ENCODE assay signal across 10 cellular contexts in genomic region chr2:174971868-174972781, GRCh38. TPM values are rescaled to one million over a fixed set of nuclear protein-coding genes. Genes with fewer than 3 reads are reported as not detected.
A peak's percentile ranks its signal among the peaks of the same experiment; 100 is the strongest.
DNase-seq lines count a peak whose midpoint lies in the region; ATAC-seq, FAIRE-seq and TF ChIP-seq lines count a peak whose summit lies in the region.
"Had no signal": no experiment of that assay in that cellular context is flagged by ENCODE, and none has a peak within 500 bp of the region (broad histone marks: within the 10 kb centered on the region; RNA-seq: fewer than 3 reads in every experiment).

No MANE protein-coding gene starts in this region.

- H3K4me3 ChIP-seq in HepG2 (replicated peaks in 1 of 3; ENCODE audit: insufficient read depth in 1 of 3, low read depth in 2 of 3, low read length in 3 of 3) (no peak overlapping the region), sigmoid colon (no peak overlapping the region)
- H3K4me3 ChIP-seq: esophagus squamous epithelium had no signal

- in situ Hi-C loops in HepG2 (cut with HindIII; ENCODE audit: extremely low pct_ligation_motif_present, low pct_unique_long_range_greater_than_20kb): no loop called here

- H3K79me2 ChIP-seq in HepG2 (ENCODE audit: insufficient read depth, low read length): no peaks in the 10 kb centered on the region

- DNase-seq in GM03348 (ENCODE audit: low spot score) (peak; percentile 62), NCI-H2196 (lab: John Stamatoyannopoulos, UW; ENCODE audit: unreplicated experiment) (peak; percentile 78), cerebellar cortex (ENCODE audit: low spot score) (peak; percentile 85), non-pigmented ciliary epithelial cell (ENCODE audit: low read depth) (peak; percentile 63), HepG2 (ENCODE audit: low spot score) (no peak), sigmoid colon (no peak)
- DNase-seq: activated T-cell treated with anti-CD3 and anti-CD28 coated beads, Interleukin-2, amount 50 U/mL, for 48 hours; esophagus squamous epithelium; retina had no signal

- H3K4me2 ChIP-seq in HepG2 (ENCODE audit: low read depth, low read length): no peak overlapping the region

- POLR2A ChIA-PET in HepG2 (lab: Yijun Ruan, JAX): no interaction called here

- TF ChIP-seq EP300 in HepG2 (IDR thresholded peaks at IDR 0.05; ENCODE audit: low read depth in 2 of 2, low read length in 2 of 2): no peak
- no peak for TF ChIP-seq EP300 in HepG2 (CRISPR knock-in tag; IDR thresholded peaks at IDR 0.05; ENCODE audit: borderline replicate concordance)
- no peak for TF ChIP-seq EP300 in sigmoid colon (IDR thresholded peaks at IDR 0.05)

- H3K4me1 ChIP-seq in HepG2 (ENCODE audit: insufficient read depth, low read length) (no peaks in the 10 kb centered on the region), sigmoid colon (peaks cover 0 to 28% (median 19%) of the 10 kb centered on the region in 4 donors)

- no peak for TF ChIP-seq POLR2A in HepG2 (IDR thresholded peaks at IDR 0.05; ENCODE audit: insufficient read depth in 1 of 2, low read depth in 2 of 2, low read length in 2 of 2)
- no peak for TF ChIP-seq POLR2A in sigmoid colon (IDR thresholded peaks at IDR 0.05)

- no peak for FAIRE-seq in HepG2 (lab: Jason Lieb, UNC)

- H2AFZ ChIP-seq in HepG2 (ENCODE audit: low read length): no peak overlapping the region

- H4K20me1 ChIP-seq in HepG2 (ENCODE audit: insufficient read depth, low read length): no peaks in the 10 kb centered on the region

- intact Hi-C loops in HepG2 (cut with micrococcal nuclease; ENCODE audit: unreplicated experiment) (no loop called here), sigmoid colon (cut with DNase I) (no loop called here)

- ATAC-seq in HepG2 (no peak), GM18517 (IDR thresholded peaks at IDR 0.05; ENCODE audit: unreplicated experiment) (no peak)

- CTCF ChIA-PET in HepG2 (lab: Yijun Ruan, JAX; ENCODE audit: low intra/inter-chr PET ratio, low total read pairs): no interaction called here

- H3K9me3 ChIP-seq in HepG2 (ENCODE audit: low read length): no peaks in the 10 kb centered on the region
- no peaks in the 10 kb centered on the region for H3K9me3 ChIP-seq in sigmoid colon
- H3K9me3 ChIP-seq: esophagus squamous epithelium had no signal

- H3K9ac ChIP-seq in HepG2 (ENCODE audit: insufficient read depth, low read depth, low read length): no peak overlapping the region

- WGBS in HepG2 (ENCODE audit: low lambda C conversion rate): 11% methylated on average over 7 of the region's 7 CpGs
- 20 to 65% methylated on average over 7 of the region's 7 CpGs for WGBS in sigmoid colon, 2 donors

- no peaks in the 10 kb centered on the region for H3K36me3 ChIP-seq in HepG2 (replicated peaks in 1 of 2; ENCODE audit: control insufficient read depth in 1 of 2, insufficient read depth in 2 of 2, low read length in 2 of 2)
- H3K36me3 ChIP-seq in sigmoid colon: no peaks in the 10 kb centered on the region
- H3K36me3 ChIP-seq: esophagus squamous epithelium had no signal

- H3K27me3 ChIP-seq in HepG2 (ENCODE audit: control insufficient read depth in 1 of 2, insufficient read depth in 2 of 2, low read length in 2 of 2) (no peaks in the 10 kb centered on the region), sigmoid colon (no peaks in the 10 kb centered on the region)
- H3K27me3 ChIP-seq: esophagus squamous epithelium had no signal

- H3K27ac ChIP-seq in HepG2 (ENCODE audit: extremely low read length, insufficient read depth, low read length): no peak overlapping the region
- no peak overlapping the region for H3K27ac ChIP-seq in sigmoid colon
- H3K27ac ChIP-seq: esophagus squamous epithelium had no signal

- TF ChIP-seq RAD21 in HepG2 (CRISPR knock-in tag; IDR thresholded peaks at IDR 0.05): no peak

- no TSS peak for BruUV-seq in HepG2 (replicated peaks; lab: Mats Ljungman, UMichigan)

- TF ChIP-seq CTCF in HepG2 (CRISPR knock-in tag; IDR thresholded peaks at IDR 0.05) (no peak), sigmoid colon (IDR thresholded peaks at IDR 0.05) (no peak)

TF ChIP-seq in HepG2, 621 proteins besides CTCF, POLR2A, EP300 and RAD21 (continues in another document):
- TF ChIP-seq SATB2 (CRISPR knock-in tag; IDR thresholded peaks at IDR 0.05) (no peak), HOXD1 (CRISPR knock-in tag; IDR thresholded peaks at IDR 0.05) (no peak), HOXA3 (CRISPR knock-in tag; IDR thresholded peaks at IDR 0.05) (no peak), HMG20A (CRISPR knock-in tag; IDR thresholded peaks at IDR 0.05; ENCODE audit: borderline replicate concordance) (no peak), ZNF609 (CRISPR knock-in tag; IDR thresholded peaks at IDR 0.05; ENCODE audit: borderline replicate concordance) (no peak), ZNF572 (CRISPR knock-in tag; IDR thresholded peaks at IDR 0.05) (no peak), ZNF879 (CRISPR knock-in tag; IDR thresholded peaks at IDR 0.05) (no peak), CSRNP2 (CRISPR knock-in tag; conservative IDR thresholded peaks at IDR 0.05; ENCODE audit: low read depth) (no peak), ZNF121 (CRISPR knock-in tag; IDR thresholded peaks at IDR 0.05) (no peak)

RNA-seq across cellular contexts. Expression of gene CHN1, which starts 33.1 kb away (rescaled TPM):
- 2.5 and 2.8 TPM in 2 replicates for total RNA-seq in HepG2 (2016; rRNA removed; fragmentation: Illumina TruSeq; extraction: Trizol)
- total RNA-seq in HepG2 (2016; cell fraction: cytosol; rRNA removed; fragmentation: Illumina TruSeq; extraction: Trizol; ENCODE audit: low read depth): 2.8 and 3.9 TPM in 2 replicates
- total RNA-seq in HepG2 (2016; cell fraction: insoluble cytoplasmic fraction; rRNA removed; fragmentation: Illumina TruSeq; extraction: Trizol): 3.0 and 3.3 TPM in 2 replicates
- total RNA-seq in HepG2 (2016; cell fraction: membrane; rRNA removed; fragmentation: Illumina TruSeq; extraction: Trizol): 3.8 and 5.4 TPM in 2 replicates
- total RNA-seq in HepG2 (2016; cell fraction: nucleus; rRNA removed; fragmentation: Illumina TruSeq; extraction: Trizol): 3.1 and 6.8 TPM in 2 replicates
- 2.5 and 3.5 TPM in 2 replicates for polyA plus RNA-seq in HepG2 (2011; rRNA removed)
- 1.3 and 3.1 TPM in 2 replicates for polyA plus RNA-seq in HepG2 (2011; cell fraction: cytosol; rRNA removed)
- 1.7 and 2.6 TPM in 2 replicates for polyA plus RNA-seq in HepG2 (2011; cell fraction: nucleus; rRNA removed)
- 1.1 and 2.4 TPM in 2 replicates for polyA plus RNA-seq in HepG2 (2012)
- 2.0 and 2.7 TPM in 2 replicates for polyA plus RNA-seq in HepG2 (2016; cell fraction: cytosol; fragmentation: Illumina TruSeq; extraction: Trizol; ENCODE audit: low read depth)
- polyA plus RNA-seq in HepG2 (2016; cell fraction: insoluble cytoplasmic fraction; fragmentation: Illumina TruSeq; extraction: Trizol; ENCODE audit: low read depth): 3.5 and 5.4 TPM in 2 replicates
- polyA plus RNA-seq in HepG2 (2016; cell fraction: membrane; fragmentation: Illumina TruSeq; extraction: Trizol; ENCODE audit: low read depth): 4.4 and 4.9 TPM in 2 replicates
- 3.1 and 4.3 TPM in 2 replicates for polyA plus RNA-seq in HepG2 (2016; cell fraction: nucleus; fragmentation: Illumina TruSeq; extraction: Trizol; ENCODE audit: insufficient read depth, low read depth)
- polyA minus RNA-seq in HepG2 (2011; rRNA and poly(A)+ RNA removed; ENCODE audit: low replicate concordance): 1.2 and 14.3 TPM in 2 replicates
- polyA minus RNA-seq in HepG2 (2011; cell fraction: cytosol; rRNA and poly(A)+ RNA removed): 1.5 and 2.1 TPM in 2 replicates
- 5.8 and 9.4 TPM in 2 replicates for polyA minus RNA-seq in HepG2 (2011; cell fraction: nucleus; rRNA and poly(A)+ RNA removed)
- 10 to 100 TPM; 11.4 to 15.6 (median 12.6) TPM for total RNA-seq in sigmoid colon
- 1 to 10 TPM; 2.1 to 5.8 (median 3.6) TPM for polyA plus RNA-seq in sigmoid colon

Comparison
In these comparisons a context has a peak if more than half of its experiments do, and no peak if none do; other contexts are left out.
1. DNase-seq: peak in GM03348 (single experiment), NCI-H2196 (single experiment), cerebellar cortex (single experiment) and non-pigmented ciliary epithelial cell (single experiment); none in HepG2 (single experiment) and sigmoid colon (single experiment).